In genomic region chr5:93606384-93606752, GRCh38 we compare ENCODE assay signal across 1 cellular context.
TF ChIP-seq lines count a peak whose summit lies in the region.

No MANE protein-coding gene starts in this region.

TF ChIP-seq in IMR-90, 13 proteins besides CTCF, POLR2A, EP300 and RAD21 (continued from another document):
- no peak for TF ChIP-seq CHD1 (IDR thresholded peaks at IDR 0.05; ENCODE audit: low read depth, low read length)
